Comparison of ENCODE assay signal across 3 cellular contexts in genomic region chr10:47886356-47886755, GRCh38. TPM values are rescaled to one million over a fixed set of nuclear protein-coding genes. Genes with fewer than 3 reads are reported as not detected.
"Had no signal": no experiment of that assay in that cellular context is flagged by ENCODE, and none has a peak within 500 bp of the region (broad histone marks: within the 10 kb centered on the region; RNA-seq: fewer than 3 reads in every experiment).

No MANE protein-coding gene starts in this region.

RNA-seq across cellular contexts. Expression of gene NPY4R2, which starts 32.1 kb away (rescaled TPM):
- total RNA-seq: LHCN-M2, MCF 10A, NCI-H460 had no signal
